Comparison of ENCODE assay signal across 38 cellular contexts in the genomic region with DNA sequence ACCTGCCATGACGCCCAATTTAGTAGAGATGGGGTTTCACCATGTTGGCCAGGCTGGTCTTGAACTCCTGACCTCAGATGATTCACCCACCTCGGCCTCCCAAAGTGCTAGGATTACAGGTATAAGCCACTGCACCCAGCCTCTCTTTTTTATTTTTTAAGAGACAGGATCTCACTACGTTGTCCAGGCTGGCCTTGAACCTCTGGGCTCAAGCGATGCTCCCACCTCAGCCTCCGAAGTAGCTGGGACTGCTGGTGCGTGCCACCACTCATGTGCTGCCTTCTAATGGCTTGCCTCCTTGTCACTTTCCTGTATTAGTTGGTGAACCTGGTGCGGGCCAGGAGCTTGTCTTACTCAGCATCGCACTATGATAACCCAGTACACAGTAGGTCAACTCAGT. TPM values are rescaled to one million over a fixed set of nuclear protein-coding genes. Genes with fewer than 3 reads are reported as not detected.
"Had no signal": no experiment of that assay in that cellular context is flagged by ENCODE, and none has a peak within 500 bp of the region (broad histone marks: within the 10 kb centered on the region; RNA-seq: fewer than 3 reads in every experiment).

No MANE protein-coding gene starts in this region.

- H3K27ac ChIP-seq: ascending aorta, body of pancreas, Peyer's patch, VCaP had no signal

- H3K9me3 ChIP-seq: ascending aorta, body of pancreas, Peyer's patch had no signal

- H3K4me1 Mint-ChIP-seq: activated CD4-positive, alpha-beta memory T cell treated with anti-CD3 and anti-CD28 coated beads, Interleukin-2, amount 10 ng/mL, durations not matched to agents 7 days and 5 days; activated naive CD8-positive, alpha-beta T cell treated with anti-CD3 and anti-CD28 coated beads, Interleukin-2, amount 10 ng/mL, durations not matched to agents 7 days and 5 days; activated T-helper 17 cell treated with anti-CD3 and anti-CD28 coated beads, Interleukin-2, amount 50 U/mL, for 72 hours had no signal

- H3K27me3 ChIP-seq: ascending aorta, body of pancreas, Peyer's patch had no signal

- H3K36me3 Mint-ChIP-seq: activated naive CD8-positive, alpha-beta T cell treated with anti-CD3 and anti-CD28 coated beads, Interleukin-2, amount 10 ng/mL, durations not matched to agents 7 days and 5 days had no signal

- H3K27ac Mint-ChIP-seq: activated CD4-positive, alpha-beta memory T cell treated with anti-CD3 and anti-CD28 coated beads, Interleukin-2, amount 10 ng/mL, durations not matched to agents 7 days and 5 days; activated naive CD8-positive, alpha-beta T cell treated with anti-CD3 and anti-CD28 coated beads, Interleukin-2, amount 10 ng/mL, durations not matched to agents 7 days and 5 days; activated T-cell treated with anti-CD3 and anti-CD28 coated beads, Interleukin-2, amount 50 U/mL, for 72 hours; activated T-helper 17 cell treated with anti-CD3 and anti-CD28 coated beads, Interleukin-2, amount 50 U/mL, for 72 hours had no signal

- ATAC-seq: activated T-cell treated with anti-CD3 and anti-CD28 coated beads, Interleukin-2, amount 50 U/mL, for 72 hours; activated T-helper 17 cell treated with anti-CD3 and anti-CD28 coated beads, Interleukin-2, amount 50 U/mL, for 72 hours; body of pancreas; Right ventricle myocardium inferior had no signal

- H3K27me3 Mint-ChIP-seq: activated CD4-positive, alpha-beta memory T cell treated with anti-CD3 and anti-CD28 coated beads, Interleukin-2, amount 10 ng/mL, durations not matched to agents 7 days and 5 days; activated naive CD8-positive, alpha-beta T cell treated with anti-CD3 and anti-CD28 coated beads, Interleukin-2, amount 10 ng/mL, durations not matched to agents 7 days and 5 days; activated T-helper 17 cell treated with anti-CD3 and anti-CD28 coated beads, Interleukin-2, amount 50 U/mL, for 72 hours had no signal

- DNase-seq: activated CD4-positive, alpha-beta memory T cell treated with anti-CD3 and anti-CD28 coated beads, Interleukin-2, amount 10 ng/mL, durations not matched to agents 7 days and 5 days; activated CD4-positive, alpha-beta T cell treated with anti-CD3 and anti-CD28 coated beads for 1 hour; activated CD4-positive, alpha-beta T cell treated with anti-CD3 and anti-CD28 coated beads for 48 hours; activated CD4-positive, CD25-positive, alpha-beta regulatory T cell; activated effector memory CD4-positive, alpha-beta T cell treated with anti-CD3 and anti-CD28 coated beads, Interleukin-2, amount 50 U/mL, for 16 hours; activated naive CD4-positive, alpha-beta T cell; activated naive CD4-positive, alpha-beta T cell treated with anti-CD3 and anti-CD28 coated beads, Interleukin-2, amount 50 U/mL, for 16 hours; activated naive CD8-positive, alpha-beta T cell treated with anti-CD3 and anti-CD28 coated beads, Interleukin-2, amount 10 ng/mL, durations not matched to agents 7 days and 5 days; activated T-cell treated with anti-CD3 and anti-CD28 coated beads, Interleukin-2, amount 50 U/mL, for 1 hour; activated T-cell treated with anti-CD3 and anti-CD28 coated beads, Interleukin-2, amount 50 U/mL, for 72 hours; amygdala; body of pancreas; central memory CD4-positive, alpha-beta T cell; Kasumi-1; MM.1S; MV-4-11; NCI-H1092; NCI-H1436 treated with DMSO at 0.1 percent for 48 hours; NCI-H187; NCI-H2029 treated with DMSO at 0.1 percent for 48 hours; NCI-H2107; NCI-H2171; NCI-H510A; NCI-H526; NCI-H748 treated with DMSO at 0.1 percent for 48 hours; NK-92 treated with Interleukin-12 subunit alpha and Interleukin-12 subunit beta, amount 100 ng/mL, for 24 hours; Peyer's patch; RPMI8226; SW 1271; T-helper 1 cell; T-helper 2 cell; T-helper 9 cell had no signal

- FAIRE-seq: bronchial epithelial cell had no signal

- H3K4me3 Mint-ChIP-seq: activated CD4-positive, alpha-beta memory T cell treated with anti-CD3 and anti-CD28 coated beads, Interleukin-2, amount 10 ng/mL, durations not matched to agents 7 days and 5 days; activated naive CD8-positive, alpha-beta T cell treated with anti-CD3 and anti-CD28 coated beads, Interleukin-2, amount 10 ng/mL, durations not matched to agents 7 days and 5 days; activated T-cell treated with anti-CD3 and anti-CD28 coated beads, Interleukin-2, amount 50 U/mL, for 72 hours; activated T-helper 17 cell treated with anti-CD3 and anti-CD28 coated beads, Interleukin-2, amount 50 U/mL, for 72 hours had no signal

- H3K4me3 ChIP-seq: ascending aorta, body of pancreas, Peyer's patch had no signal

- H3K36me3 ChIP-seq: ascending aorta, Peyer's patch had no signal

- H3K4me1 ChIP-seq: body of pancreas, Peyer's patch had no signal

- H3K9me3 Mint-ChIP-seq: activated CD4-positive, alpha-beta memory T cell treated with anti-CD3 and anti-CD28 coated beads, Interleukin-2, amount 10 ng/mL, durations not matched to agents 7 days and 5 days; activated naive CD8-positive, alpha-beta T cell treated with anti-CD3 and anti-CD28 coated beads, Interleukin-2, amount 10 ng/mL, durations not matched to agents 7 days and 5 days; activated T-cell treated with anti-CD3 and anti-CD28 coated beads, Interleukin-2, amount 50 U/mL, for 72 hours; activated T-helper 17 cell treated with anti-CD3 and anti-CD28 coated beads, Interleukin-2, amount 50 U/mL, for 72 hours had no signal

RNA-seq across cellular contexts. Expression of a gene that starts 27.0 kb away (rescaled TPM):
- total RNA-seq: activated CD4-positive, alpha-beta memory T cell treated with anti-CD3 and anti-CD28 coated beads, Interleukin-2, amount 10 ng/mL, durations not matched to agents 7 days and 5 days; activated naive CD8-positive, alpha-beta T cell treated with anti-CD3 and anti-CD28 coated beads, Interleukin-2, amount 10 ng/mL, durations not matched to agents 7 days and 5 days; activated T-helper 17 cell treated with anti-CD3 and anti-CD28 coated beads, Interleukin-2, amount 50 U/mL, for 72 hours; ascending aorta; cerebellum; Peyer's patch; Right ventricle myocardium inferior had no signal
